ENCODE assay signal across 16 cellular contexts in genomic region chr21:37555672-37556261, GRCh38.
"Had no signal": no experiment of that assay in that cellular context is flagged by ENCODE, and none has a peak within 500 bp of the region (broad histone marks: within the 10 kb centered on the region; RNA-seq: fewer than 3 reads in every experiment).

No MANE protein-coding gene starts in this region.

- H3K36me3 ChIP-seq: spleen, thoracic aorta had no signal

- H3K4me3 Mint-ChIP-seq: activated CD8-positive, alpha-beta T cell treated with anti-CD3 and anti-CD28 coated beads, Interleukin-2, amount 10 ng/mL, durations not matched to agents 7 days and 5 days; activated naive CD8-positive, alpha-beta T cell; dendritic cell treated with granulocyte-macrophage colony-stimulating factor and Interleukin-4, amounts not matched to agents 40 ng/mL and 50 ng/mL, for 4 days; naive thymus-derived CD8-positive, alpha-beta T cell; WTC11 had no signal

- H3K27me3 ChIP-seq: body of pancreas had no signal

- H3K27ac Mint-ChIP-seq: activated CD8-positive, alpha-beta T cell treated with anti-CD3 and anti-CD28 coated beads, Interleukin-2, amount 10 ng/mL, durations not matched to agents 7 days and 5 days; activated naive CD8-positive, alpha-beta T cell; dendritic cell treated with granulocyte-macrophage colony-stimulating factor and Interleukin-4, amounts not matched to agents 40 ng/mL and 50 ng/mL, for 4 days; naive thymus-derived CD8-positive, alpha-beta T cell; WTC11 had no signal

- H3K4me3 ChIP-seq: body of pancreas, spleen, thoracic aorta had no signal

- H3K27me3 Mint-ChIP-seq: dendritic cell treated with granulocyte-macrophage colony-stimulating factor and Interleukin-4, amounts not matched to agents 40 ng/mL and 50 ng/mL, for 4 days had no signal

- H3K4me1 ChIP-seq: foreskin keratinocyte had no signal

- H3K9me3 Mint-ChIP-seq: dendritic cell treated with granulocyte-macrophage colony-stimulating factor and Interleukin-4, amounts not matched to agents 40 ng/mL and 50 ng/mL, for 4 days had no signal

- DNase-seq: activated CD4-positive, alpha-beta T cell treated with anti-CD3 and anti-CD28 coated beads for 4 hours; activated CD8-positive, alpha-beta memory T cell treated with anti-CD3 and anti-CD28 coated beads, Interleukin-2, amount 50 U/mL, for 4 hours; activated CD8-positive, alpha-beta T cell treated with anti-CD3 and anti-CD28 coated beads, Interleukin-2, amount 10 ng/mL, durations not matched to agents 7 days and 5 days; activated gamma-delta T cell treated with Interleukin-2 at 50 U/mL for 16 hours; activated T-cell treated with anti-CD3 and anti-CD28 coated beads, Interleukin-2, amount 50 U/mL, for 48 hours; amniotic stem cell; body of pancreas; effector memory CD4-positive, alpha-beta T cell; foreskin keratinocyte; naive thymus-derived CD8-positive, alpha-beta T cell; spleen; stimulated activated CD4-positive, alpha-beta T cell treated with anti-CD3 and anti-CD28 coated beads, Interleukin-1b, Interleukin-23, amount 100 ng/mL, for 48 hours had no signal

- H3K36me3 Mint-ChIP-seq: activated naive CD8-positive, alpha-beta T cell; WTC11 had no signal

- H3K27ac ChIP-seq: body of pancreas, foreskin keratinocyte, spleen, thoracic aorta had no signal

- H3K9me3 ChIP-seq: body of pancreas, spleen, thoracic aorta had no signal
